ENCODE assay signal across 1 cellular context in the genomic region with DNA sequence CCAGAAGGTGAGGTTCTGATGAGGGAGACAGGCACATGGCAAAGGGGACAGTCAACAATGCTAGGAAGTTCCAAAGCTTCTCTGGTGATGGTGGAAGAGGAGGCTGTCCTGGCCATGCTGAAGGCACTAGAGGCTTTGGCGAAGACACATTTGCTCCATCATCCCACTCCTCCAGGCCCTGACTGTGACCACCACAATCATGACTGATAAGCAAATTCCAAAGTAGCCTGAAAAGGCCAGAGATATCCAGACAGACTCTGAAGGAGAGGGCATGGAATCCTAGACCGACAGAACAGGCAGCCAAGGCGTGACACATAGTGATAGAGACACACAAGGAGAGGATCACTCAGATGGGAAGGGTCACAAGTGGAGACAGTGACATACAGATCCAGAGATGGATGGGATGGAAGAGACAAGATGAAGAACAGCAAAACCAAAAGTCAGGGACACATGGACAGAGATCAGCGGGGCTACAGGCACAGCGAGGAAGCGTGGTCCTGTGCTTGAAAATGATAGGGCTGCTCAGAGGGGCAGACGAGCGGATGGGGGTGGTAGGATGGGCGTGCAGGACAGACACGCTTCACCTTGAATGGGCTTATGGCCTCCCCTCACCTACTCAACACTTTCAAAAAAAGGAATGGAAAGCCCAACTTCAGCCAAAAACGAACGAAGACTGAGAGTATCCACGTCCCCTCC.
TF ChIP-seq lines count a peak whose summit lies in the region.

No MANE protein-coding gene starts in this region.

TF ChIP-seq in HepG2, 621 proteins besides CTCF, POLR2A, EP300 and RAD21 (continued from another document and continues in another):
- TF ChIP-seq, protein P1, sequence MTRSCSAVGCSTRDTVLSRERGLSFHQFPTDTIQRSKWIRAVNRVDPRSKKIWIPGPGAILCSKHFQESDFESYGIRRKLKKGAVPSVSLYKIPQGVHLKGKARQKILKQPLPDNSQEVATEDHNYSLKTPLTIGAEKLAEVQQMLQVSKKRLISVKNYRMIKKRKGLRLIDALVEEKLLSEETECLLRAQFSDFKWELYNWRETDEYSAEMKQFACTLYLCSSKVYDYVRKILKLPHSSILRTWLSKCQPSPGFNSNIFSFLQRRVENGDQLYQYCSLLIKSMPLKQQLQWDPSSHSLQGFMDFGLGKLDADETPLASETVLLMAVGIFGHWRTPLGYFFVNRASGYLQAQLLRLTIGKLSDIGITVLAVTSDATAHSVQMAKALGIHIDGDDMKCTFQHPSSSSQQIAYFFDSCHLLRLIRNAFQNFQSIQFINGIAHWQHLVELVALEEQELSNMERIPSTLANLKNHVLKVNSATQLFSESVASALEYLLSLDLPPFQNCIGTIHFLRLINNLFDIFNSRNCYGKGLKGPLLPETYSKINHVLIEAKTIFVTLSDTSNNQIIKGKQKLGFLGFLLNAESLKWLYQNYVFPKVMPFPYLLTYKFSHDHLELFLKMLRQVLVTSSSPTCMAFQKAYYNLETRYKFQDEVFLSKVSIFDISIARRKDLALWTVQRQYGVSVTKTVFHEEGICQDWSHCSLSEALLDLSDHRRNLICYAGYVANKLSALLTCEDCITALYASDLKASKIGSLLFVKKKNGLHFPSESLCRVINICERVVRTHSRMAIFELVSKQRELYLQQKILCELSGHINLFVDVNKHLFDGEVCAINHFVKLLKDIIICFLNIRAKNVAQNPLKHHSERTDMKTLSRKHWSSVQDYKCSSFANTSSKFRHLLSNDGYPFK (CRISPR knock-in tag; IDR thresholded peaks at IDR 0.05; ENCODE audit: borderline replicate concordance) = no peak
- TF ChIP-seq ZFY (CRISPR knock-in tag; IDR thresholded peaks at IDR 0.05) = no peak
- TF ChIP-seq ATRX (CRISPR knock-in tag; IDR thresholded peaks at IDR 0.05; ENCODE audit: borderline replicate concordance) = 0 out of 2 replicates have a peak, but pooled peaks have one; percentile 83
- TF ChIP-seq, protein P2, sequence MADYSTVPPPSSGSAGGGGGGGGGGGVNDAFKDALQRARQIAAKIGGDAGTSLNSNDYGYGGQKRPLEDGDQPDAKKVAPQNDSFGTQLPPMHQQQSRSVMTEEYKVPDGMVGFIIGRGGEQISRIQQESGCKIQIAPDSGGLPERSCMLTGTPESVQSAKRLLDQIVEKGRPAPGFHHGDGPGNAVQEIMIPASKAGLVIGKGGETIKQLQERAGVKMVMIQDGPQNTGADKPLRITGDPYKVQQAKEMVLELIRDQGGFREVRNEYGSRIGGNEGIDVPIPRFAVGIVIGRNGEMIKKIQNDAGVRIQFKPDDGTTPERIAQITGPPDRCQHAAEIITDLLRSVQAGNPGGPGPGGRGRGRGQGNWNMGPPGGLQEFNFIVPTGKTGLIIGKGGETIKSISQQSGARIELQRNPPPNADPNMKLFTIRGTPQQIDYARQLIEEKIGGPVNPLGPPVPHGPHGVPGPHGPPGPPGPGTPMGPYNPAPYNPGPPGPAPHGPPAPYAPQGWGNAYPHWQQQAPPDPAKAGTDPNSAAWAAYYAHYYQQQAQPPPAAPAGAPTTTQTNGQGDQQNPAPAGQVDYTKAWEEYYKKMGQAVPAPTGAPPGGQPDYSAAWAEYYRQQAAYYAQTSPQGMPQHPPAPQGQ (CRISPR knock-in tag; IDR thresholded peaks at IDR 0.05; ENCODE audit: borderline replicate concordance) = no peak
- no peak for TF ChIP-seq ZNF547 (CRISPR knock-in tag; IDR thresholded peaks at IDR 0.05)
- TF ChIP-seq TCF12 (IDR thresholded peaks at IDR 0.05) = no peak
- TF ChIP-seq TCF12 (CRISPR knock-in tag; IDR thresholded peaks at IDR 0.05) = no peak
- TF ChIP-seq POLR2AphosphoS2 (IDR thresholded peaks at IDR 0.05; ENCODE audit: low read depth, low read length) = no peak
- TF ChIP-seq, protein P3, sequence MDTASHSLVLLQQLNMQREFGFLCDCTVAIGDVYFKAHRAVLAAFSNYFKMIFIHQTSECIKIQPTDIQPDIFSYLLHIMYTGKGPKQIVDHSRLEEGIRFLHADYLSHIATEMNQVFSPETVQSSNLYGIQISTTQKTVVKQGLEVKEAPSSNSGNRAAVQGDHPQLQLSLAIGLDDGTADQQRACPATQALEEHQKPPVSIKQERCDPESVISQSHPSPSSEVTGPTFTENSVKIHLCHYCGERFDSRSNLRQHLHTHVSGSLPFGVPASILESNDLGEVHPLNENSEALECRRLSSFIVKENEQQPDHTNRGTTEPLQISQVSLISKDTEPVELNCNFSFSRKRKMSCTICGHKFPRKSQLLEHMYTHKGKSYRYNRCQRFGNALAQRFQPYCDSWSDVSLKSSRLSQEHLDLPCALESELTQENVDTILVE (CRISPR knock-in tag; IDR thresholded peaks at IDR 0.05) = no peak
- no peak for TF ChIP-seq ZNF747 (CRISPR knock-in tag; IDR thresholded peaks at IDR 0.05; ENCODE audit: borderline replicate concordance)
- TF ChIP-seq, protein P4, sequence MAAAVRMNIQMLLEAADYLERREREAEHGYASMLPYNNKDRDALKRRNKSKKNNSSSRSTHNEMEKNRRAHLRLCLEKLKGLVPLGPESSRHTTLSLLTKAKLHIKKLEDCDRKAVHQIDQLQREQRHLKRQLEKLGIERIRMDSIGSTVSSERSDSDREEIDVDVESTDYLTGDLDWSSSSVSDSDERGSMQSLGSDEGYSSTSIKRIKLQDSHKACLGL (CRISPR knock-in tag; IDR thresholded peaks at IDR 0.05) = no peak
- TF ChIP-seq PRMT3 (CRISPR knock-in tag; IDR thresholded peaks at IDR 0.05; ENCODE audit: borderline replicate concordance, low read depth) = no peak
- peak; percentile 54; the same call in 1 of the 2 replicates for TF ChIP-seq ZNF333 (CRISPR knock-in tag; IDR thresholded peaks at IDR 0.05; ENCODE audit: borderline replicate concordance)
- TF ChIP-seq, protein P5, sequence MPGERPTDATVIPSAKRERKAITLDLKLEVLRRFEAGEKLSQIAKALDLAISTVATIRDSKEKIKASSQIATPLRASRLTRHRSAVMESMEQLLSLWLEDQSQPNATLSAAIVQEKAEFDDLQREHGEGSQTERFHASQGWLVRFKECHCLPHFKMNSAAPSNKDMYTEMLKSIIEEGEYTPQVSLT (CRISPR knock-in tag; IDR thresholded peaks at IDR 0.05; ENCODE audit: borderline replicate concordance, low read depth) = no peak
- no peak for TF ChIP-seq DR1 (CRISPR knock-in tag; IDR thresholded peaks at IDR 0.05)
- TF ChIP-seq ATF7-NPFF (CRISPR knock-in tag; IDR thresholded peaks at IDR 0.05; ENCODE audit: low read depth) = 0 out of 2 replicates have a peak, but pooled peaks have one; percentile 25
- no peak for TF ChIP-seq SIX4 (CRISPR knock-in tag; IDR thresholded peaks at IDR 0.05)
- no peak for TF ChIP-seq HNRNPK (IDR thresholded peaks at IDR 0.05; ENCODE audit: low read depth, low read length, poor library complexity, severe bottlenecking)
- TF ChIP-seq, protein P6, sequence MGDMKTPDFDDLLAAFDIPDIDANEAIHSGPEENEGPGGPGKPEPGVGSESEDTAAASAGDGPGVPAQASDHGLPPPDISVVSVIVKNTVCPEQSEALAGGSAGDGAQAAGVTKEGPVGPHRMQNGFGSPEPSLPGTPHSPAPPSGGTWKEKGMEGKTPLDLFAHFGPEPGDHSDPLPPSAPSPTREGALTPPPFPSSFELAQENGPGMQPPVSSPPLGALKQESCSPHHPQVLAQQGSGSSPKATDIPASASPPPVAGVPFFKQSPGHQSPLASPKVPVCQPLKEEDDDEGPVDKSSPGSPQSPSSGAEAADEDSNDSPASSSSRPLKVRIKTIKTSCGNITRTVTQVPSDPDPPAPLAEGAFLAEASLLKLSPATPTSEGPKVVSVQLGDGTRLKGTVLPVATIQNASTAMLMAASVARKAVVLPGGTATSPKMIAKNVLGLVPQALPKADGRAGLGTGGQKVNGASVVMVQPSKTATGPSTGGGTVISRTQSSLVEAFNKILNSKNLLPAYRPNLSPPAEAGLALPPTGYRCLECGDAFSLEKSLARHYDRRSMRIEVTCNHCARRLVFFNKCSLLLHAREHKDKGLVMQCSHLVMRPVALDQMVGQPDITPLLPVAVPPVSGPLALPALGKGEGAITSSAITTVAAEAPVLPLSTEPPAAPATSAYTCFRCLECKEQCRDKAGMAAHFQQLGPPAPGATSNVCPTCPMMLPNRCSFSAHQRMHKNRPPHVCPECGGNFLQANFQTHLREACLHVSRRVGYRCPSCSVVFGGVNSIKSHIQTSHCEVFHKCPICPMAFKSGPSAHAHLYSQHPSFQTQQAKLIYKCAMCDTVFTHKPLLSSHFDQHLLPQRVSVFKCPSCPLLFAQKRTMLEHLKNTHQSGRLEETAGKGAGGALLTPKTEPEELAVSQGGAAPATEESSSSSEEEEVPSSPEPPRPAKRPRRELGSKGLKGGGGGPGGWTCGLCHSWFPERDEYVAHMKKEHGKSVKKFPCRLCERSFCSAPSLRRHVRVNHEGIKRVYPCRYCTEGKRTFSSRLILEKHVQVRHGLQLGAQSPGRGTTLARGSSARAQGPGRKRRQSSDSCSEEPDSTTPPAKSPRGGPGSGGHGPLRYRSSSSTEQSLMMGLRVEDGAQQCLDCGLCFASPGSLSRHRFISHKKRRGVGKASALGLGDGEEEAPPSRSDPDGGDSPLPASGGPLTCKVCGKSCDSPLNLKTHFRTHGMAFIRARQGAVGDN (CRISPR knock-in tag; IDR thresholded peaks at IDR 0.05) = no peak
- no peak for TF ChIP-seq ZNF263 (CRISPR knock-in tag; IDR thresholded peaks at IDR 0.05)
- no peak for TF ChIP-seq SRSF4 (IDR thresholded peaks at IDR 0.05; ENCODE audit: low read depth, low read length, poor library complexity, severe bottlenecking)
- TF ChIP-seq ZNF12 (CRISPR knock-in tag; IDR thresholded peaks at IDR 0.05) = no peak
- no peak for TF ChIP-seq PAX8 (CRISPR knock-in tag; IDR thresholded peaks at IDR 0.05; ENCODE audit: borderline replicate concordance)
- no peak for TF ChIP-seq HMG20B (CRISPR knock-in tag; conservative IDR thresholded peaks at IDR 0.05)
- no peak for TF ChIP-seq KLF16 (CRISPR knock-in tag; IDR thresholded peaks at IDR 0.05)
- TF ChIP-seq ZBTB3 (CRISPR knock-in tag; IDR thresholded peaks at IDR 0.05; ENCODE audit: borderline replicate concordance, low read depth) = no peak
- peak; percentile 11; the same call in 1 of the 2 replicates for TF ChIP-seq ZNF143 (CRISPR knock-in tag; IDR thresholded peaks at IDR 0.05)
- no peak for TF ChIP-seq KLF15 (CRISPR knock-in tag; IDR thresholded peaks at IDR 0.05; ENCODE audit: borderline replicate concordance)
- TF ChIP-seq ZFP36L1 (CRISPR knock-in tag; IDR thresholded peaks at IDR 0.05) = no peak
- TF ChIP-seq ZSCAN30 (CRISPR knock-in tag; IDR thresholded peaks at IDR 0.05) = no peak
- TF ChIP-seq, protein P7, sequence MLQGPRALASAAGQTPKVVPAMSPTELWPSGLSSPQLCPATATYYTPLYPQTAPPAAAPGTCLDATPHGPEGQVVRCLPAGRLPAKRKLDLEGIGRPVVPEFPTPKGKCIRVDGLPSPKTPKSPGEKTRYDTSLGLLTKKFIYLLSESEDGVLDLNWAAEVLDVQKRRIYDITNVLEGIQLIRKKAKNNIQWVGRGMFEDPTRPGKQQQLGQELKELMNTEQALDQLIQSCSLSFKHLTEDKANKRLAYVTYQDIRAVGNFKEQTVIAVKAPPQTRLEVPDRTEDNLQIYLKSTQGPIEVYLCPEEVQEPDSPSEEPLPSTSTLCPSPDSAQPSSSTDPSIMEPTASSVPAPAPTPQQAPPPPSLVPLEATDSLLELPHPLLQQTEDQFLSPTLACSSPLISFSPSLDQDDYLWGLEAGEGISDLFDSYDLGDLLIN (CRISPR knock-in tag; IDR thresholded peaks at IDR 0.05; ENCODE audit: borderline replicate concordance) = no peak
- TF ChIP-seq ZBTB7A (CRISPR knock-in tag; IDR thresholded peaks at IDR 0.05) = 0 out of 2 replicates have a peak, but pooled peaks have one; percentile 8
- TF ChIP-seq, protein P8, sequence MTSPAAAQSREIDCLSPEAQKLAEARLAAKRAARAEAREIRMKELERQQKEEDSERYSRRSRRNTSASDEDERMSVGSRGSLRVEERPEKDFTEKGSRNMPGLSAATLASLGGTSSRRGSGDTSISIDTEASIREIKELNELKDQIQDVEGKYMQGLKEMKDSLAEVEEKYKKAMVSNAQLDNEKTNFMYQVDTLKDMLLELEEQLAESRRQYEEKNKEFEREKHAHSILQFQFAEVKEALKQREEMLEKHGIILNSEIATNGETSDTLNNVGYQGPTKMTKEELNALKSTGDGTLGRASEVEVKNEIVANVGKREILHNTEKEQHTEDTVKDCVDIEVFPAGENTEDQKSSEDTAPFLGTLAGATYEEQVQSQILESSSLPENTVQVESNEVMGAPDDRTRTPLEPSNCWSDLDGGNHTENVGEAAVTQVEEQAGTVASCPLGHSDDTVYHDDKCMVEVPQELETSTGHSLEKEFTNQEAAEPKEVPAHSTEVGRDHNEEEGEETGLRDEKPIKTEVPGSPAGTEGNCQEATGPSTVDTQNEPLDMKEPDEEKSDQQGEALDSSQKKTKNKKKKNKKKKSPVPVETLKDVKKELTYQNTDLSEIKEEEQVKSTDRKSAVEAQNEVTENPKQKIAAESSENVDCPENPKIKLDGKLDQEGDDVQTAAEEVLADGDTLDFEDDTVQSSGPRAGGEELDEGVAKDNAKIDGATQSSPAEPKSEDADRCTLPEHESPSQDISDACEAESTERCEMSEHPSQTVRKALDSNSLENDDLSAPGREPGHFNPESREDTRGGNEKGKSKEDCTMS (CRISPR knock-in tag; conservative IDR thresholded peaks at IDR 0.05) = no peak
- TF ChIP-seq MEF2D (CRISPR knock-in tag; IDR thresholded peaks at IDR 0.05) = no peak
- no peak for TF ChIP-seq FOSL1 (CRISPR knock-in tag; IDR thresholded peaks at IDR 0.05; ENCODE audit: borderline replicate concordance)
- TF ChIP-seq RXRB (CRISPR knock-in tag; IDR thresholded peaks at IDR 0.05; ENCODE audit: borderline replicate concordance) = no peak
- TF ChIP-seq ZNF737 (CRISPR knock-in tag; IDR thresholded peaks at IDR 0.05; ENCODE audit: borderline replicate concordance) = no peak
- no peak for TF ChIP-seq TSC22D2 (CRISPR knock-in tag; IDR thresholded peaks at IDR 0.05; ENCODE audit: borderline replicate concordance)
- TF ChIP-seq, protein P9, sequence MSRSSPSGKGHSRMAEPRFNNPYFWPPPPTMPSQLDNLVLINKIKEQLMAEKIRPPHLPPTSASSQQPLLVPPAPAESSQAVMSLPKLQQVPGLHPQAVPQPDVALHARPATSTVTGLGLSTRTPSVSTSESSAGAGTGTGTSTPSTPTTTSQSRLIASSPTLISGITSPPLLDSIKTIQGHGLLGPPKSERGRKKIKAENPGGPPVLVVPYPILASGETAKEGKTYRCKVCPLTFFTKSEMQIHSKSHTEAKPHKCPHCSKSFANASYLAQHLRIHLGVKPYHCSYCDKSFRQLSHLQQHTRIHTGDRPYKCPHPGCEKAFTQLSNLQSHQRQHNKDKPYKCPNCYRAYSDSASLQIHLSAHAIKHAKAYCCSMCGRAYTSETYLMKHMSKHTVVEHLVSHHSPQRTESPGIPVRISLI (CRISPR knock-in tag; IDR thresholded peaks at IDR 0.05; ENCODE audit: borderline replicate concordance) = no peak
- TF ChIP-seq, protein P10, sequence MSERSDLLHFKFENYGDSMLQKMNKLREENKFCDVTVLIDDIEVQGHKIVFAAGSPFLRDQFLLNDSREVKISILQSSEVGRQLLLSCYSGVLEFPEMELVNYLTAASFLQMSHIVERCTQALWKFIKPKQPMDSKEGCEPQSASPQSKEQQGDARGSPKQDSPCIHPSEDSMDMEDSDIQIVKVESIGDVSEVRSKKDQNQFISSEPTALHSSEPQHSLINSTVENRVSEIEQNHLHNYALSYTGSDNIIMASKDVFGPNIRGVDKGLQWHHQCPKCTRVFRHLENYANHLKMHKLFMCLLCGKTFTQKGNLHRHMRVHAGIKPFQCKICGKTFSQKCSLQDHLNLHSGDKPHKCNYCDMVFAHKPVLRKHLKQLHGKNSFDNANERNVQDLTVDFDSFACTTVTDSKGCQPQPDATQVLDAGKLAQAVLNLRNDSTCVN (CRISPR knock-in tag; IDR thresholded peaks at IDR 0.05; ENCODE audit: borderline replicate concordance) = 0 out of 2 replicates have a peak, but pooled peaks have one; percentile 11
- TF ChIP-seq, protein P11, sequence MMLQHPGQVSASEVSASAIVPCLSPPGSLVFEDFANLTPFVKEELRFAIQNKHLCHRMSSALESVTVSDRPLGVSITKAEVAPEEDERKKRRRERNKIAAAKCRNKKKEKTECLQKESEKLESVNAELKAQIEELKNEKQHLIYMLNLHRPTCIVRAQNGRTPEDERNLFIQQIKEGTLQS (CRISPR knock-in tag; IDR thresholded peaks at IDR 0.05) = no peak
- TF ChIP-seq ZNF788 (CRISPR knock-in tag; IDR thresholded peaks at IDR 0.05; ENCODE audit: borderline replicate concordance) = no peak
- no peak for TF ChIP-seq ZNF629 (CRISPR knock-in tag; conservative IDR thresholded peaks at IDR 0.05)
